In genomic region chr2:169072163-169072925, GRCh38 we compare ENCODE assay signal across 14 cellular contexts. TPM values are rescaled to one million over a fixed set of nuclear protein-coding genes. Genes with fewer than 3 reads are reported as not detected.
DNase-seq lines count a peak whose midpoint lies in the region; ATAC-seq and TF ChIP-seq lines count a peak whose summit lies in the region.
"Had no signal": no experiment of that assay in that cellular context is flagged by ENCODE, and none has a peak within 500 bp of the region (broad histone marks: within the 10 kb centered on the region; RNA-seq: fewer than 3 reads in every experiment).

No MANE protein-coding gene starts in this region.

- intact Hi-C loops in Right ventricle myocardium superior (cut with DNase I) = no loop called here
- intact Hi-C loops in cardiac septum (cut with DNase I) = no loop called here
- intact Hi-C loops in upper lobe of right lung (cut with DNase I) = no loop called here

- H3K27me3 ChIP-seq in upper lobe of right lung = no peaks in the 10 kb centered on the region
- H3K27me3 ChIP-seq: neural progenitor cell had no signal

- no peaks in the 10 kb centered on the region for H3K4me1 Mint-ChIP-seq in central memory CD8-positive, alpha-beta T cell
- H3K4me1 Mint-ChIP-seq: neural progenitor cell had no signal

- H3K27ac ChIP-seq in upper lobe of right lung = peak overlapping the region; percentile 2
- H3K27ac ChIP-seq: neural progenitor cell had no signal

- no peak overlapping the region for H3K4me3 ChIP-seq in upper lobe of right lung
- H3K4me3 ChIP-seq: neural progenitor cell had no signal

- DNase-seq in Right ventricle myocardium superior (no peak), cardiac septum (ENCODE audit: low spot score) (no peak), upper lobe of right lung (no peak), NCI-H2227 treated with DMSO at 0.1 percent for 48 hours (lab: John Stamatoyannopoulos, UW) (no peak), DMS114 treated with DMSO at 0.1 percent for 48 hours (lab: John Stamatoyannopoulos, UW; ENCODE audit: unreplicated experiment) (no peak)
- DNase-seq in central memory CD8-positive, alpha-beta T cell (ENCODE audit: low spot score in 2 of 2) = no peak
- DNase-seq: amniotic stem cell; CD4-positive, alpha-beta T cell; foreskin fibroblast; stimulated activated CD8-positive, alpha-beta memory T cell treated with anti-CD3 and anti-CD28 coated beads, Interleukin-4, amount 100 ng/mL, for 48 hours had no signal

- ATAC-seq in Right ventricle myocardium superior (ENCODE audit: poor library complexity) (peak; percentile 70), HG03575 (IDR thresholded peaks at IDR 0.05; ENCODE audit: extremely low read depth, insufficient number of reproducible peaks, low FRiP score, unreplicated experiment) (peak; percentile 43), upper lobe of right lung (peak; percentile 71), GM18873 (IDR thresholded peaks at IDR 0.05; ENCODE audit: low FRiP score, unreplicated experiment) (no peak)
- peak; percentile 43 for ATAC-seq in central memory CD8-positive, alpha-beta T cell (replicated peaks; ENCODE audit: extremely low read depth, poor library complexity, severe bottlenecking)
- ATAC-seq: SK-N-SH treated with all-trans-retinoic acid at 6 μM for 48 hours had no signal

- H3K27me3 Mint-ChIP-seq in central memory CD8-positive, alpha-beta T cell = peaks cover 8% of the 10 kb centered on the region
- H3K27me3 Mint-ChIP-seq: CD4-positive, alpha-beta T cell had no signal

- no peaks in the 10 kb centered on the region for H3K36me3 ChIP-seq in upper lobe of right lung
- H3K36me3 ChIP-seq: neural progenitor cell had no signal

- no peak overlapping the region for H3K4me3 Mint-ChIP-seq in central memory CD8-positive, alpha-beta T cell
- H3K4me3 Mint-ChIP-seq: CD4-positive, alpha-beta T cell; neural progenitor cell had no signal

- H3K9me3 Mint-ChIP-seq in central memory CD8-positive, alpha-beta T cell = no peaks in the 10 kb centered on the region
- H3K9me3 Mint-ChIP-seq: CD4-positive, alpha-beta T cell; neural progenitor cell had no signal

- H3K4me1 ChIP-seq in upper lobe of right lung = no peaks in the 10 kb centered on the region
- H3K4me1 ChIP-seq: neural progenitor cell had no signal

- TF ChIP-seq CTCF in upper lobe of right lung (IDR thresholded peaks at IDR 0.05) = no peak

- no peaks in the 10 kb centered on the region for H3K36me3 Mint-ChIP-seq in central memory CD8-positive, alpha-beta T cell (ENCODE audit: insufficient read depth)
- H3K36me3 Mint-ChIP-seq: neural progenitor cell had no signal

- no peaks in the 10 kb centered on the region for H3K9me3 ChIP-seq in upper lobe of right lung

- H3K27ac Mint-ChIP-seq in central memory CD8-positive, alpha-beta T cell (ENCODE audit: low read depth) = no peak overlapping the region
- H3K27ac Mint-ChIP-seq: CD4-positive, alpha-beta T cell; neural progenitor cell had no signal

RNA-seq across cellular contexts. Expression of gene DHRS9, which starts 3.0 kb away (rescaled TPM):
- total RNA-seq in Right ventricle myocardium superior (1.3 TPM), cardiac septum (9.8 TPM), upper lobe of right lung (7.6 TPM)
- total RNA-seq: CD4-positive, alpha-beta T cell had no signal

RNA-seq across cellular contexts. Expression of gene ABCB11, which starts 41.2 kb away (rescaled TPM):
- total RNA-seq in Right ventricle myocardium superior (0.13 TPM), cardiac septum (0.03 TPM), upper lobe of right lung (0.06 TPM)
- total RNA-seq: CD4-positive, alpha-beta T cell had no signal
